22 cellular contexts compared by ENCODE assay signal in genomic region chr4:40511017-40511614, GRCh38.
"Had no signal": no experiment of that assay in that cellular context is flagged by ENCODE, and none has a peak within 500 bp of the region (broad histone marks: within the 10 kb centered on the region; RNA-seq: fewer than 3 reads in every experiment).

No MANE protein-coding gene starts in this region.

- H3K27ac ChIP-seq: brain microvascular endothelial cell, esophagus muscularis mucosa, gastroesophageal sphincter, heart left ventricle, neutrophil had no signal

- DNase-seq: activated CD4-positive, alpha-beta T cell treated with anti-CD3 and anti-CD28 coated beads, Interleukin-2, amount 10 ng/mL, durations not matched to agents 7 days and 5 days; activated CD8-positive, alpha-beta memory T cell treated with anti-CD3 and anti-CD28 coated beads, Interleukin-2, amount 50 U/mL, for 4 hours; activated naive CD4-positive, alpha-beta T cell treated with anti-CD3 and anti-CD28 coated beads for 36 hours; activated T-cell treated with anti-CD3 and anti-CD28 coated beads, Interleukin-2, amount 50 U/mL, for 4 hours; anterior cingulate cortex; brain microvascular endothelial cell; central memory CD4-positive, alpha-beta T cell; effector CD4-positive, alpha-beta T cell; heart left ventricle; immature natural killer cell; left ventricle myocardium superior; naive thymus-derived CD8-positive, alpha-beta T cell; stimulated activated CD4-positive, alpha-beta T cell treated with anti-CD3 and anti-CD28 coated beads, Interleukin-2, amount 100 ng/mL, for 24 hours; stimulated activated naive CD8-positive, alpha-beta T cell treated with anti-CD3 and anti-CD28 coated beads, Interleukin-15, Interleukin-2, amounts not matched to agents 100 U/mL and 50 U/mL, for 24 hours; T-helper 1 cell; T-helper 9 cell had no signal

- H3K4me1 ChIP-seq: esophagus muscularis mucosa, gastroesophageal sphincter had no signal

- H3K36me3 Mint-ChIP-seq: immature natural killer cell; naive thymus-derived CD8-positive, alpha-beta T cell had no signal

- H3K4me1 Mint-ChIP-seq: immature natural killer cell had no signal

- H3K4me3 ChIP-seq: esophagus muscularis mucosa, gastroesophageal sphincter, heart left ventricle, upper lobe of left lung had no signal

- H3K27ac Mint-ChIP-seq: activated CD4-positive, alpha-beta T cell treated with anti-CD3 and anti-CD28 coated beads, Interleukin-2, amount 10 ng/mL, durations not matched to agents 7 days and 5 days; activated naive CD4-positive, alpha-beta T cell treated with anti-CD3 and anti-CD28 coated beads for 36 hours; immature natural killer cell; memory B cell had no signal

- H3K9me3 Mint-ChIP-seq: activated CD4-positive, alpha-beta T cell treated with anti-CD3 and anti-CD28 coated beads, Interleukin-2, amount 10 ng/mL, durations not matched to agents 7 days and 5 days; activated naive CD4-positive, alpha-beta T cell treated with anti-CD3 and anti-CD28 coated beads for 36 hours; activated T-cell treated with anti-CD3 and anti-CD28 coated beads, Interleukin-2, amount 50 U/mL, for 4 hours; immature natural killer cell; memory B cell; naive thymus-derived CD8-positive, alpha-beta T cell had no signal

- H3K27me3 Mint-ChIP-seq: activated CD4-positive, alpha-beta T cell treated with anti-CD3 and anti-CD28 coated beads, Interleukin-2, amount 10 ng/mL, durations not matched to agents 7 days and 5 days; memory B cell; naive thymus-derived CD8-positive, alpha-beta T cell had no signal

- H3K27me3 ChIP-seq: brain microvascular endothelial cell, esophagus muscularis mucosa, gastroesophageal sphincter, heart left ventricle, neutrophil, upper lobe of left lung had no signal

- H3K36me3 ChIP-seq: brain microvascular endothelial cell, esophagus muscularis mucosa, gastroesophageal sphincter, heart left ventricle, upper lobe of left lung had no signal

- ATAC-seq: activated CD4-positive, CD25-positive, alpha-beta regulatory T cell treated with anti-CD3 and anti-CD28 coated beads, Interleukin-2, amount 50 U/mL, for 24 hours; activated T-cell treated with anti-CD3 and anti-CD28 coated beads, Interleukin-2, amount 50 U/mL, for 4 hours; gastroesophageal sphincter; heart left ventricle; left ventricle myocardium superior; naive thymus-derived CD8-positive, alpha-beta T cell; stimulated activated naive CD8-positive, alpha-beta T cell treated with anti-CD3 and anti-CD28 coated beads, Interleukin-15, Interleukin-2, amounts not matched to agents 100 U/mL and 50 U/mL, for 24 hours had no signal

- H3K9me3 ChIP-seq: esophagus muscularis mucosa, gastroesophageal sphincter, heart left ventricle, neutrophil, upper lobe of left lung had no signal

- H3K4me3 Mint-ChIP-seq: activated CD4-positive, alpha-beta T cell treated with anti-CD3 and anti-CD28 coated beads, Interleukin-2, amount 10 ng/mL, durations not matched to agents 7 days and 5 days; activated naive CD4-positive, alpha-beta T cell treated with anti-CD3 and anti-CD28 coated beads for 36 hours; activated T-cell treated with anti-CD3 and anti-CD28 coated beads, Interleukin-2, amount 50 U/mL, for 4 hours; immature natural killer cell; memory B cell; naive thymus-derived CD8-positive, alpha-beta T cell had no signal
